In genomic region chr17:5233492-5233891, GRCh38 we compare ENCODE assay signal across 2 cellular contexts. TPM values are rescaled to one million over a fixed set of nuclear protein-coding genes. Genes with fewer than 3 reads are reported as not detected.
"Had no signal": no experiment of that assay in that cellular context is flagged by ENCODE, and none has a peak within 500 bp of the region (broad histone marks: within the 10 kb centered on the region; RNA-seq: fewer than 3 reads in every experiment).

No MANE protein-coding gene starts in this region.

RNA-seq across cellular contexts. Expression of gene SCIMP, which starts 1.2 kb away (rescaled TPM):
- polyA plus RNA-seq: mammary epithelial cell, neural cell had no signal
